ENCODE assay signal across 19 cellular contexts in the genomic region with DNA sequence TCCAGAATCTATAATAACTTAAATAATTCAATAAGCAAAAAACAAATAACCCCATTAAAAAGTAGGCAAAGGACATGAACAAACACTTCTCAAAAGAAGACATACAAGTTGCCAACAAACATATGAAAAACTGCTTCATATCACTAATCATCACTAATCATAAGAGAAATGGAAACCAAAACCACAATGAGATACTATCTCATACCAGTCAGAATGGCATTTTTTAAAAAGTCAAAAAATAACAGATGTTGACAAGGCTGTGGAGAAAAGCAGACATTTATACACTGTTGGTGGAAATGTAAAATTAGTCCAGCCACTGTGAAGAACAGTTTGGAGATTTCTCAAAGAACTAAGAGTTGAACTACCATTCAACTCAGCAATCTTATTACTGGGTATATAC. TPM values are rescaled to one million over a fixed set of nuclear protein-coding genes. Genes with fewer than 3 reads are reported as not detected.
DNase-seq lines count a peak whose midpoint lies in the region; ATAC-seq and TF ChIP-seq lines count a peak whose summit lies in the region.
"Had no signal": no experiment of that assay in that cellular context is flagged by ENCODE, and none has a peak within 500 bp of the region (broad histone marks: within the 10 kb centered on the region; RNA-seq: fewer than 3 reads in every experiment).

No MANE protein-coding gene starts in this region.

- H3K9ac ChIP-seq in DND-41 (ENCODE audit: low read depth, low read length), result no peak overlapping the region

- no peak for TF ChIP-seq CTCF in DND-41 (IDR thresholded peaks at IDR 0.05; ENCODE audit: borderline replicate concordance, extremely low read depth, low read length, poor library complexity, severe bottlenecking)
- TF ChIP-seq CTCF in lower lobe of right lung (IDR thresholded peaks at IDR 0.05), result no peak

- no peak overlapping the region for H3K4me2 ChIP-seq in DND-41 (ENCODE audit: insufficient read depth, low read length)

- DNase-seq in DND-41, result no peak
- no peak for DNase-seq in GF-D8 (lab: John Stamatoyannopoulos, UW)
- no peak for DNase-seq in lower lobe of right lung
- DNase-seq in NCI-H2081 (lab: John Stamatoyannopoulos, UW), result no peak
- no peak for DNase-seq in activated naive CD4-positive, alpha-beta T cell treated with anti-CD3 and anti-CD28 coated beads for 36 hours
- DNase-seq: activated naive CD4-positive, alpha-beta T cell treated with Interleukin-2 at 50 U/mL for 16 hours; COR-L47; head of caudate nucleus; Karpas-422; NCI-H1694; NCI-H510A treated with DMSO at 0.1 percent for 48 hours; right lobe of liver; stimulated activated CD4-positive, alpha-beta T cell treated with anti-CD3 and anti-CD28 coated beads, Interleukin-2, amount 100 ng/mL, for 48 hours; stimulated activated CD8-positive, alpha-beta memory T cell treated with anti-CD3 and anti-CD28 coated beads, Interleukin-4, amount 100 ng/mL, for 48 hours; thyroid gland had no signal

- H3K36me3 Mint-ChIP-seq in activated naive CD4-positive, alpha-beta T cell treated with anti-CD3 and anti-CD28 coated beads for 36 hours (ENCODE audit: low read depth), result no peaks in the 10 kb centered on the region
- H3K36me3 Mint-ChIP-seq: brain had no signal

- H3K4me3 ChIP-seq in DND-41 (ENCODE audit: low read depth in 1 of 2, low read length in 2 of 2) (no peak overlapping the region), lower lobe of right lung (no peak overlapping the region)
- H3K4me3 ChIP-seq: right lobe of liver, thyroid gland had no signal

- no peak overlapping the region for H3K27ac Mint-ChIP-seq in activated naive CD4-positive, alpha-beta T cell treated with anti-CD3 and anti-CD28 coated beads for 36 hours
- H3K27ac Mint-ChIP-seq: brain had no signal

- H3K79me2 ChIP-seq in DND-41 (ENCODE audit: insufficient read depth, low read length), result no peaks in the 10 kb centered on the region

- H3K9me3 ChIP-seq in DND-41 (ENCODE audit: insufficient read depth, low read length, severe bottlenecking) (no peaks in the 10 kb centered on the region), lower lobe of right lung (no peaks in the 10 kb centered on the region)
- H3K9me3 ChIP-seq: right lobe of liver, thyroid gland had no signal

- no peaks in the 10 kb centered on the region for H4K20me1 ChIP-seq in DND-41 (ENCODE audit: insufficient read depth, low read length)

- peaks cover 16% of the 10 kb centered on the region for H3K4me1 ChIP-seq in DND-41 (ENCODE audit: insufficient read depth, low read length)
- H3K4me1 ChIP-seq in lower lobe of right lung, result no peaks in the 10 kb centered on the region
- H3K4me1 ChIP-seq: right lobe of liver, thyroid gland had no signal

- H2AFZ ChIP-seq in DND-41 (ENCODE audit: low read depth, low read length), result no peak overlapping the region

- intact Hi-C loops in lower lobe of right lung (cut with DNase I), result no loop called here
- intact Hi-C loops in activated naive CD4-positive, alpha-beta T cell treated with anti-CD3 and anti-CD28 coated beads for 36 hours (cut with micrococcal nuclease), result no loop called here

- H3K27ac ChIP-seq in DND-41 (ENCODE audit: low read length) (no peak overlapping the region), lower lobe of right lung (no peak overlapping the region)
- H3K27ac ChIP-seq: right lobe of liver, thyroid gland had no signal

- H3K27me3 Mint-ChIP-seq in activated naive CD4-positive, alpha-beta T cell treated with anti-CD3 and anti-CD28 coated beads for 36 hours (ENCODE audit: low read depth), result no peaks in the 10 kb centered on the region

- no peaks in the 10 kb centered on the region for H3K9me3 Mint-ChIP-seq in activated naive CD4-positive, alpha-beta T cell treated with anti-CD3 and anti-CD28 coated beads for 36 hours
- H3K9me3 Mint-ChIP-seq: brain had no signal

- H3K4me1 Mint-ChIP-seq in activated naive CD4-positive, alpha-beta T cell treated with anti-CD3 and anti-CD28 coated beads for 36 hours (ENCODE audit: low read depth), result peaks cover 7% of the 10 kb centered on the region
- H3K4me1 Mint-ChIP-seq: brain had no signal

- H3K27me3 ChIP-seq in DND-41 (ENCODE audit: insufficient read depth, low read length, poor library complexity), result no peaks in the 10 kb centered on the region
- no peaks in the 10 kb centered on the region for H3K27me3 ChIP-seq in lower lobe of right lung (ENCODE audit: low read depth)
- H3K27me3 ChIP-seq: right lobe of liver, thyroid gland had no signal

- ATAC-seq in DND-41 (ENCODE audit: insufficient read depth, low read depth), result peak; percentile 79
- ATAC-seq in GM18868 (IDR thresholded peaks at IDR 0.05; ENCODE audit: unreplicated experiment), result peak; percentile 83
- ATAC-seq in HG02759 (IDR thresholded peaks at IDR 0.05; ENCODE audit: unreplicated experiment), result peak; percentile 68
- ATAC-seq in HG03575 (IDR thresholded peaks at IDR 0.05; ENCODE audit: extremely low read depth, insufficient number of reproducible peaks, low FRiP score, unreplicated experiment), result peak; percentile 82
- no peak for ATAC-seq in lower lobe of right lung
- ATAC-seq: right lobe of liver had no signal

- H3K36me3 ChIP-seq in DND-41 (ENCODE audit: insufficient read depth, low read length) (no peaks in the 10 kb centered on the region), lower lobe of right lung (no peaks in the 10 kb centered on the region)
- H3K36me3 ChIP-seq: right lobe of liver, thyroid gland had no signal

- CTCF ChIA-PET in activated naive CD4-positive, alpha-beta T cell treated with anti-CD3 and anti-CD28 coated beads for 36 hours (lab: Charles Lee), result no interaction called here

- no peak overlapping the region for H3K4me3 Mint-ChIP-seq in activated naive CD4-positive, alpha-beta T cell treated with anti-CD3 and anti-CD28 coated beads for 36 hours
- H3K4me3 Mint-ChIP-seq: brain had no signal

RNA-seq across cellular contexts. Expression of a gene that starts 19.5 kb away (rescaled TPM):
- total RNA-seq in lower lobe of right lung, result 20.6 TPM
- total RNA-seq in activated naive CD4-positive, alpha-beta T cell treated with anti-CD3 and anti-CD28 coated beads for 36 hours, result 10 to 100 TPM; 26.9 to 28.3 TPM

RNA-seq across cellular contexts. Expression of a gene that starts 57.0 kb away (rescaled TPM):
- total RNA-seq in lower lobe of right lung, result 33.5 TPM
- total RNA-seq in activated naive CD4-positive, alpha-beta T cell treated with anti-CD3 and anti-CD28 coated beads for 36 hours, result 10 to 100 TPM; 15.8 to 15.9 TPM

Comparison
In these comparisons a context has a peak if more than half of its experiments do, and no peak if none do; other contexts are left out.
1. ATAC-seq: peak in DND-41 (single experiment), GM18868 (single experiment), HG02759 (single experiment) and HG03575 (single experiment); none in lower lobe of right lung (0 of 2).